8 cellular contexts compared by ENCODE assay signal in genomic region chr7:55698607-55699449, GRCh38.
DNase-seq lines count a peak whose midpoint lies in the region; ATAC-seq and TF ChIP-seq lines count a peak whose summit lies in the region.
"Not testable (repeated sequence)": the region's sequence is repeated elsewhere in the genome, so short reads cannot be mapped to it uniquely, and the experiment has no call there.

No MANE protein-coding gene starts in this region.

- ATAC-seq in GM18861 (IDR thresholded peaks at IDR 0.05; ENCODE audit: unreplicated experiment) (peak; percentile 56), GM21526 (IDR thresholded peaks at IDR 0.05; ENCODE audit: low FRiP score, unreplicated experiment) (peak; percentile 78), HG02973 (IDR thresholded peaks at IDR 0.05; ENCODE audit: unreplicated experiment) (peak; percentile 77), HG03558 (IDR thresholded peaks at IDR 0.05; ENCODE audit: extremely low read depth, unreplicated experiment) (peak; percentile 95), foreskin keratinocyte (peak; percentile 89)

- H3K4me1 ChIP-seq in BLaER1 = peaks cover 26% of the 10 kb centered on the region
- peaks cover 22% of the 10 kb centered on the region for H3K4me1 ChIP-seq in foreskin keratinocyte

- H3K4me2 ChIP-seq in BLaER1 = peak overlapping the region; percentile 47

- not testable (repeated sequence) for H3K36me3 ChIP-seq in BLaER1

- not testable (repeated sequence) for H3K27me3 ChIP-seq in BLaER1, foreskin keratinocyte

- H4K20me1 ChIP-seq in BLaER1 = not testable (repeated sequence)

- DNase-seq in NCI-H748 treated with DMSO at 0.1 percent for 48 hours (lab: John Stamatoyannopoulos, UW) (peak; percentile 88), foreskin keratinocyte (peak; percentile 98 to 99)
- peak; percentile 5 for DNase-seq in activated CD4-positive, alpha-beta T cell treated with anti-CD3 and anti-CD28 coated beads for 48 hours

- TF ChIP-seq CTCF in foreskin keratinocyte (conservative IDR thresholded peaks at IDR 0.05) = not testable (repeated sequence)

- H3K9me3 ChIP-seq in BLaER1 = not testable (repeated sequence)

- H3K27ac ChIP-seq in BLaER1 = not testable (repeated sequence)
- peak overlapping the region; percentile 100 for H3K27ac ChIP-seq in foreskin keratinocyte

- not testable (repeated sequence) for H3K4me3 ChIP-seq in BLaER1

- H3K9ac ChIP-seq in BLaER1 = not testable (repeated sequence)

Comparison
In these comparisons a context has a peak if more than half of its experiments do, and no peak if none do; other contexts are left out.
1. DNase-seq: peak in every context shown above with its lines; median percentile 98 in foreskin keratinocyte; 88 in NCI-H748 treated with DMSO at 0.1 percent for 48 hours; 5 in activated CD4-positive, alpha-beta T cell treated with anti-CD3 and anti-CD28 coated beads for 48 hours.